Comparison of ENCODE assay signal across 17 cellular contexts in the genomic region with DNA sequence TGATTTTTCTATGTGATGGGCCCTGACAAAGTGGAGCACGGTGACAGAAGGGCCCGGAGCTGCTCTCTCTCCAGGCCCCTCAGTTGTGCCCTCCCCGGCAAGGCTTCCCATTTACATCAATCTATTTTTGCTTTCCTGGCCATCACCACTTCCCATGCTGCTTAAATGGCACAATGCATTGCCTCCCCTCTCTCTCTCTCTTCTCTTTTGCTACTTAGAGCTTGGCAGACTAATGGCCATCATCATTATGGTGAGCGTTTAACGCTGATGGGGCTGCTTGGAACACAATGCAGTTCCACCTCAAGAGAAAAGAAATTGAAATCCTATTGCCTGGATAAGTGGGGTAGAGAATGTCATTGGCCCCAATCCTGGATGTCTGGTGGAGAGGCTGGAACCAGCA.
A peak's percentile ranks its signal among the peaks of the same experiment; 100 is the strongest.
DNase-seq lines count a peak whose midpoint lies in the region; ATAC-seq and TF ChIP-seq lines count a peak whose summit lies in the region.
"Had no signal": no experiment of that assay in that cellular context is flagged by ENCODE, and none has a peak within 500 bp of the region (broad histone marks: within the 10 kb centered on the region; RNA-seq: fewer than 3 reads in every experiment).

No MANE protein-coding gene starts in this region.

- H3K79me2 ChIP-seq in neural progenitor cell (ENCODE audit: low read depth), result no peaks in the 10 kb centered on the region

- H3K36me3 ChIP-seq in neural progenitor cell (no peaks in the 10 kb centered on the region), endodermal cell (ENCODE audit: control insufficient read depth, insufficient read depth, low read length) (peaks cover 35% of the 10 kb centered on the region)
- H3K36me3 ChIP-seq: BLaER1 treated with 17β-estradiol and CSF1 and Interleukin-3, amounts not matched to agents 10 nM and 100 nM had no signal

- no peak for ATAC-seq in HG02884 (IDR thresholded peaks at IDR 0.05; ENCODE audit: unreplicated experiment)
- ATAC-seq: CD8-positive, alpha-beta T cell; GM23338 had no signal

- no peak overlapping the region for H3K4me2 ChIP-seq in neural progenitor cell
- H3K4me2 ChIP-seq: BLaER1 treated with 17β-estradiol and CSF1 and Interleukin-3, amounts not matched to agents 10 nM and 100 nM; GM23338 had no signal

- no peak for TF ChIP-seq CTCF in neural progenitor cell (IDR thresholded peaks at IDR 0.05)
- TF ChIP-seq CTCF in endodermal cell (conservative IDR thresholded peaks at IDR 0.05), result no peak

- no peaks in the 10 kb centered on the region for H3K9me3 ChIP-seq in neural progenitor cell (ENCODE audit: low read depth)
- H3K9me3 ChIP-seq in endodermal cell (ENCODE audit: control insufficient read depth, low read length), result peaks cover 38% of the 10 kb centered on the region

- intact Hi-C loops in activated CD4-positive, alpha-beta T cell treated with anti-CD3 and anti-CD28 coated beads, Interleukin-2, amount 10 ng/mL, durations not matched to agents 24 days and 14 days (cut with micrococcal nuclease), result no loop called here

- no peak overlapping the region for H3K4me3 Mint-ChIP-seq in activated CD4-positive, alpha-beta T cell treated with anti-CD3 and anti-CD28 coated beads, Interleukin-2, amount 10 ng/mL, durations not matched to agents 24 days and 14 days
- H3K4me3 Mint-ChIP-seq in neural progenitor cell (no peak overlapping the region), endodermal cell (no peak overlapping the region)
- H3K4me3 Mint-ChIP-seq: B cell; CD8-positive, alpha-beta T cell; GM23338 had no signal

- H3K9me3 Mint-ChIP-seq in activated CD4-positive, alpha-beta T cell treated with anti-CD3 and anti-CD28 coated beads, Interleukin-2, amount 10 ng/mL, durations not matched to agents 24 days and 14 days, result no peaks in the 10 kb centered on the region
- H3K9me3 Mint-ChIP-seq in neural progenitor cell (peaks cover 19% of the 10 kb centered on the region), endodermal cell (peaks cover 25% of the 10 kb centered on the region)
- H3K9me3 Mint-ChIP-seq: CD8-positive, alpha-beta T cell had no signal

- H2AFZ ChIP-seq in neural progenitor cell (replicated peaks), result no peak overlapping the region
- H2AFZ ChIP-seq: GM23338 had no signal

- H3K36me3 Mint-ChIP-seq in activated CD4-positive, alpha-beta T cell treated with anti-CD3 and anti-CD28 coated beads, Interleukin-2, amount 10 ng/mL, durations not matched to agents 24 days and 14 days (ENCODE audit: low read depth), result no peaks in the 10 kb centered on the region
- H3K36me3 Mint-ChIP-seq in neural progenitor cell (no peaks in the 10 kb centered on the region), endodermal cell (ENCODE audit: low read depth) (peaks cover 24% of the 10 kb centered on the region)
- H3K36me3 Mint-ChIP-seq: CD8-positive, alpha-beta T cell had no signal

- no peaks in the 10 kb centered on the region for H3K27me3 ChIP-seq in neural progenitor cell
- no peaks in the 10 kb centered on the region for H3K27me3 ChIP-seq in endodermal cell (ENCODE audit: control insufficient read depth, insufficient read depth, low read length, poor library complexity, severe bottlenecking)

- no peak overlapping the region for H3K4me3 ChIP-seq in neural progenitor cell
- H3K4me3 ChIP-seq in endodermal cell (ENCODE audit: low read length), result no peak overlapping the region
- H3K4me3 ChIP-seq: BLaER1 treated with 17β-estradiol and CSF1 and Interleukin-3, amounts not matched to agents 10 nM and 100 nM; GM23338 had no signal

- no peak overlapping the region for H3K27ac Mint-ChIP-seq in activated CD4-positive, alpha-beta T cell treated with anti-CD3 and anti-CD28 coated beads, Interleukin-2, amount 10 ng/mL, durations not matched to agents 24 days and 14 days
- H3K27ac Mint-ChIP-seq in neural progenitor cell (peak overlapping the region; percentile 10), endodermal cell (no peak overlapping the region)
- H3K27ac Mint-ChIP-seq: B cell; CD8-positive, alpha-beta T cell; GM23338 had no signal

- 96 to 97% methylated on average over 3 to 5 of the region's 5 CpGs for WGBS in endodermal cell (ENCODE audit: insufficient coverage in 1 of 2, insufficient read length in 1 of 2), 2 experiments

- H3K27ac ChIP-seq in neural progenitor cell (no peak overlapping the region), endodermal cell (ENCODE audit: low read depth, low read length) (no peak overlapping the region)
- H3K27ac ChIP-seq: BLaER1 treated with 17β-estradiol and CSF1 and Interleukin-3, amounts not matched to agents 10 nM and 100 nM; HL-60 had no signal

- DNase-seq in activated CD4-positive, alpha-beta T cell treated with anti-CD3 and anti-CD28 coated beads, Interleukin-2, amount 10 ng/mL, durations not matched to agents 24 days and 14 days, result peak; percentile 22
- DNase-seq in activated CD4-positive, alpha-beta T cell treated with anti-CD3 and anti-CD28 coated beads for 1 hour, result no peak
- DNase-seq in NCI-H1092 treated with DMSO at 0.1 percent for 48 hours (lab: John Stamatoyannopoulos, UW), result peak; percentile 23
- DNase-seq in neural progenitor cell (ENCODE audit: low spot score), result no peak
- DNase-seq in endodermal cell, result no peak
- no peak for DNase-seq in NCI-H69 (lab: John Stamatoyannopoulos, UW)
- DNase-seq: 8988T; Calu3; CD8-positive, alpha-beta T cell; DMS79 treated with DMSO at 0.1 percent for 48 hours; GF-D8; HCEC 1CT had no signal

- H3K4me1 ChIP-seq in neural progenitor cell (no peaks in the 10 kb centered on the region), endodermal cell (ENCODE audit: control insufficient read depth, insufficient read depth, low read length) (no peaks in the 10 kb centered on the region)

- H3F3A ChIP-seq in neural progenitor cell (ENCODE audit: low read depth), result no peaks in the 10 kb centered on the region

- no peak overlapping the region for H3K9ac ChIP-seq in neural progenitor cell
- no peak overlapping the region for H3K9ac ChIP-seq in endodermal cell (ENCODE audit: extremely low read depth, low read length, poor library complexity, severe bottlenecking)
- H3K9ac ChIP-seq: BLaER1 treated with 17β-estradiol and CSF1 and Interleukin-3, amounts not matched to agents 10 nM and 100 nM had no signal

- no peaks in the 10 kb centered on the region for H4K20me1 ChIP-seq in neural progenitor cell (ENCODE audit: low read depth)
- H4K20me1 ChIP-seq: BLaER1 treated with 17β-estradiol and CSF1 and Interleukin-3, amounts not matched to agents 10 nM and 100 nM had no signal

- H3K4me1 Mint-ChIP-seq in activated CD4-positive, alpha-beta T cell treated with anti-CD3 and anti-CD28 coated beads, Interleukin-2, amount 10 ng/mL, durations not matched to agents 24 days and 14 days, result no peaks in the 10 kb centered on the region
- H3K4me1 Mint-ChIP-seq in neural progenitor cell (peaks cover 27% of the 10 kb centered on the region), endodermal cell (peaks cover 22% of the 10 kb centered on the region)
- H3K4me1 Mint-ChIP-seq: B cell had no signal

- peaks cover 3% of the 10 kb centered on the region for H3K27me3 Mint-ChIP-seq in activated CD4-positive, alpha-beta T cell treated with anti-CD3 and anti-CD28 coated beads, Interleukin-2, amount 10 ng/mL, durations not matched to agents 24 days and 14 days
- H3K27me3 Mint-ChIP-seq in neural progenitor cell (ENCODE audit: insufficient read depth, low read depth), result peaks cover 7% of the 10 kb centered on the region
- H3K27me3 Mint-ChIP-seq in endodermal cell (ENCODE audit: insufficient read depth), result no peaks in the 10 kb centered on the region

Comparison
In these comparisons a context has a peak if more than half of its experiments do, and no peak if none do; other contexts are left out.
1. DNase-seq: peak in activated CD4-positive, alpha-beta T cell treated with anti-CD3 and anti-CD28 coated beads, Interleukin-2, amount 10 ng/mL, durations not matched to agents 24 days and 14 days (single experiment) and NCI-H1092 treated with DMSO at 0.1 percent for 48 hours (single experiment); none in activated CD4-positive, alpha-beta T cell treated with anti-CD3 and anti-CD28 coated beads for 1 hour (single experiment), neural progenitor cell (single experiment), endodermal cell (single experiment) and NCI-H69 (single experiment).